10 cellular contexts compared by ENCODE assay signal in genomic region chr19:43697295-43697694, GRCh38. TPM values are rescaled to one million over a fixed set of nuclear protein-coding genes. Genes with fewer than 3 reads are reported as not detected.
"Had no signal": no experiment of that assay in that cellular context is flagged by ENCODE, and none has a peak within 500 bp of the region (broad histone marks: within the 10 kb centered on the region; RNA-seq: fewer than 3 reads in every experiment).

No MANE protein-coding gene starts in this region.

- ATAC-seq: GM23338 had no signal

- H2AFZ ChIP-seq: GM23338 had no signal

- DNase-seq: H9, HCEC 1CT, HFFc6, IMR-90, KBM-7 had no signal

- FAIRE-seq: H1, H54 had no signal

- H3K4me2 ChIP-seq: GM23338 had no signal

- H3K27ac Mint-ChIP-seq: GM23338, H9, HFFc6 had no signal

- H3K27ac ChIP-seq: HL-60 had no signal

- H3K4me3 ChIP-seq: GM23338 had no signal

- H3K4me3 Mint-ChIP-seq: GM23338, H9, HFFc6 had no signal

RNA-seq across cellular contexts. Expression of gene IRGC, which starts 18.6 kb away (rescaled TPM):
- total RNA-seq: GM23338, H1, H9, HFFc6, HT1080, IMR-90 had no signal
- polyA plus RNA-seq: GM23338, H1, IMR-90 had no signal
